ENCODE assay signal across 8 cellular contexts in the genomic region with DNA sequence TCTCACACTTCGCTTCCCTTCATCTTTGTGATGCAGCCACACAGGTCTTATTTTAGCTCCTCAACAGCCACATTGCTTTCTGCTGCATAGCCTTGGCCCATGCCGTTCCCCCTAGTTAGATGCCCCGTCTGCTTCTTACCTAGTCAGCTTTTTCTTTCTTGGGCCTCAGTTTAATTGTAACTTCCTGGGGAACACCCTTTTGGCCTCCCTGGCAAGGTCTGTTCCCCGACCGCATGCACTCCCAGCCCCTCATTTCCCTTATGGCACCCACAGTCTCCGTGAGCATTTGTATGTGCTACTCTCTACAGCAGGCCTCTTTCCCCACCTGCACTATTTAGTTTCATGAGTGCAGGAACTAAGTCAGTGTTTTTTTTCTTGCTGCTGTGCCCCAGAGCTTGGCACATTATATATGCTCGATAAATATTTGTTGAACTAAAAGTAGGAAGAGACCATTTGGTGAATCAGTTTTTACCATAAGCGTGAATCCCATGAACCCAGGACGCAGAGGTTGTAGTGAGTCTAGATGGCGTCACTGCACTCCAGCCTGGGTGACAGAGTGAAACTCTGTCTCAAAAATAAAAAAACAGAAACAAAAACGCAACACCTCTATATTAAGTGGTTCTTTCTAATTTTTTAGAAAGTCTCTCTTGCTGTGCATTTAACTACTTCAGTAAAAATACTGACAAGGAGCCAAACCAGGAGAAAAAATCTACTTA. TPM values are rescaled to one million over a fixed set of nuclear protein-coding genes. Genes with fewer than 3 reads are reported as not detected.
DNase-seq lines count a peak whose midpoint lies in the region; ATAC-seq lines count a peak whose summit lies in the region.

No MANE protein-coding gene starts in this region.

- peak overlapping the region; percentile 94 to 97 for H3K27ac Mint-ChIP-seq in T-cell
- H3K27ac Mint-ChIP-seq in dendritic cell treated with granulocyte-macrophage colony-stimulating factor and Interleukin-4, amounts not matched to agents 40 ng/mL and 50 ng/mL, for 4 days, result peak overlapping the region; percentile 83

- POLR2A ChIA-PET in T-cell (lab: Charles Lee), result interaction anchor here in 1 of 2 donors (0.5 kb wide), 1 partner anchor 113 kb away, joined by 3 read pairs; no protein-coding TSS in a partner anchor

- intact Hi-C loops in dendritic cell treated with granulocyte-macrophage colony-stimulating factor and Interleukin-4, amounts not matched to agents 40 ng/mL and 50 ng/mL, for 4 days (cut with micrococcal nuclease), result loop anchor here (5.0 kb wide), 1 partner anchor 689 kb away; no protein-coding TSS in a partner anchor

- peaks cover 91 to 93% (median 92%) of the 10 kb centered on the region in 3 donors for H3K4me1 Mint-ChIP-seq in T-cell
- peaks cover 86% of the 10 kb centered on the region for H3K4me1 Mint-ChIP-seq in dendritic cell treated with granulocyte-macrophage colony-stimulating factor and Interleukin-4, amounts not matched to agents 40 ng/mL and 50 ng/mL, for 4 days (ENCODE audit: low read depth)

- ATAC-seq in T-cell (replicated peaks in 1 of 4) (peak; percentile 32 to 73 (median 51)), GM19324 (IDR thresholded peaks at IDR 0.05; ENCODE audit: low FRiP score, unreplicated experiment) (no peak), HG03025 (IDR thresholded peaks at IDR 0.05; ENCODE audit: low FRiP score, unreplicated experiment) (no peak)

- DNase-seq in stimulated activated CD4-positive, alpha-beta T cell treated with anti-CD3 and anti-CD28 coated beads, Interleukin-4, amount 100 ng/mL, for 1 hour, result peak; percentile 17
- DNase-seq in stimulated activated CD4-positive, alpha-beta T cell treated with anti-CD3 and anti-CD28 coated beads, Interleukin-2, amount 100 ng/mL, for 24 hours, result no peak
- peak in 19 of 34 experiments; percentile 8 to 49 (median 30) for DNase-seq in T-cell
- no peak for DNase-seq in epidermal melanocyte (ENCODE audit: insufficient read length, low spot score)
- DNase-seq in SIG-M5 (lab: John Stamatoyannopoulos, UW), result no peak

- peak overlapping the region; percentile 48 to 87 (median 57) for H3K4me3 Mint-ChIP-seq in T-cell
- peak overlapping the region; percentile 6 for H3K4me3 Mint-ChIP-seq in dendritic cell treated with granulocyte-macrophage colony-stimulating factor and Interleukin-4, amounts not matched to agents 40 ng/mL and 50 ng/mL, for 4 days

- H3K9me3 Mint-ChIP-seq in T-cell, result no peaks in the 10 kb centered on the region
- H3K9me3 Mint-ChIP-seq in dendritic cell treated with granulocyte-macrophage colony-stimulating factor and Interleukin-4, amounts not matched to agents 40 ng/mL and 50 ng/mL, for 4 days, result no peaks in the 10 kb centered on the region

- peaks cover 6% of the 10 kb centered on the region for H3K36me3 Mint-ChIP-seq in T-cell
- peaks cover 35% of the 10 kb centered on the region for H3K36me3 Mint-ChIP-seq in dendritic cell treated with granulocyte-macrophage colony-stimulating factor and Interleukin-4, amounts not matched to agents 40 ng/mL and 50 ng/mL, for 4 days (ENCODE audit: low read depth)

- no peaks in the 10 kb centered on the region for H3K27me3 Mint-ChIP-seq in T-cell
- H3K27me3 Mint-ChIP-seq in dendritic cell treated with granulocyte-macrophage colony-stimulating factor and Interleukin-4, amounts not matched to agents 40 ng/mL and 50 ng/mL, for 4 days, result no peaks in the 10 kb centered on the region

- CTCF ChIA-PET in T-cell (lab: Charles Lee), result interaction anchor here in 1 of 2 donors (0.6 kb wide), 1 partner anchor 718 kb away, joined by 3 read pairs; no protein-coding TSS in a partner anchor

RNA-seq across cellular contexts. Expression of a gene that starts 38.5 kb away (rescaled TPM):
- total RNA-seq in T-cell, result 100 to 1,000 TPM; 122 to 173 (median 143) TPM

Comparison
In these comparisons a context has a peak if more than half of its experiments do, and no peak if none do; other contexts are left out.
1. DNase-seq: peak in stimulated activated CD4-positive, alpha-beta T cell treated with anti-CD3 and anti-CD28 coated beads, Interleukin-4, amount 100 ng/mL, for 1 hour (single experiment) and T-cell (19 of 34); none in stimulated activated CD4-positive, alpha-beta T cell treated with anti-CD3 and anti-CD28 coated beads, Interleukin-2, amount 100 ng/mL, for 24 hours (0 of 2), epidermal melanocyte (single experiment) and SIG-M5 (single experiment).
2. ATAC-seq: peak in T-cell (4 of 4); none in GM19324 (single experiment) and HG03025 (single experiment).